Comparison of ENCODE assay signal across 8 cellular contexts in the genomic region with DNA sequence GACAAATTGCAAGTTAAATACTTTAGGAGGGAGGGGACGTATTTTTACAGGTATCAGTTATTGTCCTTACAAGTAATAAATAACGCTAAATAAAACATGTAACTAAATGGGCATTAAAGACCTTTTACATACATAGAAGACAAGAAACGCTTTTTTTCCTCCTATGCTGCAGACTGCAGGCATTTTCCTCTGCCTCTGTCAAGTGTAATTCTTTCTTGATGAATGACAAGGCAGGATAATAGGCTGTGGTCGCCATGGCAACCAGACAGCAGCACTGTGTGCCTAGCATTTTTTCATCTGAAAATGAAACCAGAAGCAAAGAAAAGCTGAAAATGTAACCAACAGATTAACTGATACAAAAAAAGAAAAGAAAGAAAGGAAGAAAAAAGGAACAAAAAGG. TPM values are rescaled to one million over a fixed set of nuclear protein-coding genes. Genes with fewer than 3 reads are reported as not detected.
DNase-seq lines count a peak whose midpoint lies in the region; ATAC-seq and TF ChIP-seq lines count a peak whose summit lies in the region.

No MANE protein-coding gene starts in this region.

- ATAC-seq in HG03159 (IDR thresholded peaks at IDR 0.05; ENCODE audit: unreplicated experiment), result peak; percentile 48

- H3K36me3 ChIP-seq in adipocyte (ENCODE audit: control insufficient read depth, insufficient read depth, low read length, severe bottlenecking), result peaks cover 18% of the 10 kb centered on the region
- no peaks in the 10 kb centered on the region for H3K36me3 ChIP-seq in right atrium auricular region
- no peaks in the 10 kb centered on the region for H3K36me3 ChIP-seq in colonic mucosa

- H3K9me3 ChIP-seq in adipocyte (ENCODE audit: control insufficient read depth, low read length), result no peaks in the 10 kb centered on the region
- H3K9me3 ChIP-seq in right atrium auricular region, result no peaks in the 10 kb centered on the region
- H3K9me3 ChIP-seq in colonic mucosa, result no peaks in the 10 kb centered on the region

- intact Hi-C loops in colonic mucosa (cut with DNase I), result no loop called here

- TF ChIP-seq CTCF in right atrium auricular region (IDR thresholded peaks at IDR 0.05) (no peak), colonic mucosa (IDR thresholded peaks at IDR 0.05) (no peak)

- DNase-seq in AG08395 (ENCODE audit: low spot score) (peak; percentile 72), adipocyte (ENCODE audit: low read depth) (peak; percentile 88), right atrium auricular region (ENCODE audit: low spot score) (peak; percentile 70), smooth muscle cell of the brain vasculature (ENCODE audit: low read depth, low spot score) (peak; percentile 69), T1000 (lab: John Stamatoyannopoulos, UW) (no peak), colonic mucosa (no peak)
- no peak for DNase-seq in stimulated activated CD4-positive, alpha-beta T cell treated with anti-CD3 and anti-CD28 coated beads, Interleukin-1b, Interleukin-23, amount 100 ng/mL, for 48 hours

- peak overlapping the region; percentile 2 for H3K4me3 ChIP-seq in adipocyte (ENCODE audit: low read length)
- no peak overlapping the region for H3K4me3 ChIP-seq in right atrium auricular region
- no peak overlapping the region for H3K4me3 ChIP-seq in colonic mucosa

- H3K27ac ChIP-seq in right atrium auricular region (no peak overlapping the region), colonic mucosa (no peak overlapping the region)

- no peaks in the 10 kb centered on the region for H3K27me3 ChIP-seq in adipocyte (replicated peaks; ENCODE audit: control insufficient read depth, insufficient read depth, low read length)
- no peaks in the 10 kb centered on the region for H3K27me3 ChIP-seq in right atrium auricular region
- no peaks in the 10 kb centered on the region for H3K27me3 ChIP-seq in colonic mucosa

- peak overlapping the region; percentile 16 for H3K9ac ChIP-seq in adipocyte (ENCODE audit: low read length)
- no peak overlapping the region for H3K9ac ChIP-seq in colonic mucosa (ENCODE audit: low read depth in 2 of 2, low read length in 2 of 2)

- H3K4me1 ChIP-seq in adipocyte (ENCODE audit: control insufficient read depth, insufficient read depth, low read length) (peaks cover 39% of the 10 kb centered on the region), right atrium auricular region (peaks cover 0 to 10% of the 10 kb centered on the region in 2 donors), colonic mucosa (no peaks in the 10 kb centered on the region)

RNA-seq across cellular contexts. Expression of a gene that starts 46.1 kb away (rescaled TPM):
- 1 to 10 TPM; 1.1 to 1.2 TPM for total RNA-seq in right atrium auricular region
- total RNA-seq in colonic mucosa, result not detected

Comparison
In these comparisons a context has a peak if more than half of its experiments do, and no peak if none do; other contexts are left out.
1. DNase-seq: peak in AG08395 (single experiment), adipocyte (single experiment), right atrium auricular region (single experiment) and smooth muscle cell of the brain vasculature (single experiment); none in T1000 (single experiment), stimulated activated CD4-positive, alpha-beta T cell treated with anti-CD3 and anti-CD28 coated beads, Interleukin-1b, Interleukin-23, amount 100 ng/mL, for 48 hours (single experiment) and colonic mucosa (single experiment).